1 cellular context compared by ENCODE assay signal in genomic region chr16:20897897-20898296, GRCh38.
TF ChIP-seq lines count a peak whose summit lies in the region.

No MANE protein-coding gene starts in this region.

TF ChIP-seq in K562, 482 proteins besides CTCF, POLR2A, EP300 and RAD21 (continued from another document):
- TF ChIP-seq MBD2 (IDR thresholded peaks at IDR 0.05; ENCODE audit: borderline replicate concordance, low read depth) (0 out of 2 replicates have a peak, but pooled peaks have one; percentile 22), ARID1B (IDR thresholded peaks at IDR 0.05) (peak; percentile 56; the same call in 1 of the 2 replicates), EGR1 (conservative IDR thresholded peaks at IDR 0.05) (peak; percentile 37; the same call in 1 of the 2 replicates), JUND (IDR thresholded peaks at IDR 0.05; ENCODE audit: borderline replicate concordance, low read depth, low read length) (0 out of 2 replicates have a peak, but pooled peaks have one; percentile 26), JUND (tag; IDR thresholded peaks at IDR 0.05; ENCODE audit: borderline replicate concordance, low read depth, low read length) (no peak; the same call in 2 of the 3 replicates), ZEB2 (IDR thresholded peaks at IDR 0.05) (peak; percentile 84), RBM17 (IDR thresholded peaks at IDR 0.05; ENCODE audit: borderline replicate concordance, low read depth, low read length) (no peak), SMC3 (conservative IDR thresholded peaks at IDR 0.05; ENCODE audit: insufficient read depth, low read depth, low read length) (no peak), DPF2 (IDR thresholded peaks at IDR 0.05) (peak; percentile 48; the same call in 1 of the 2 replicates), SMARCA4 (IDR thresholded peaks at IDR 0.05) (peak; percentile 11; the same call in 1 of the 2 replicates), AFF4 (CRISPR knock-in tag; IDR thresholded peaks at IDR 0.05) (no peak), RCOR1 (IDR thresholded peaks at IDR 0.05; ENCODE audit: borderline replicate concordance in 1 of 2, low read depth in 2 of 2, low read length in 2 of 2) (0 out of 4 replicates have a peak, but pooled peaks of 1 of the 2 experiments have one; percentile 13), SMARCE1 (IDR thresholded peaks at IDR 0.05) (peak; percentile 75), CBFA2T3 (IDR thresholded peaks at IDR 0.05) (peak; percentile 45; the same call in 1 of the 2 replicates)
